ENCODE assay signal across 7 cellular contexts in the genomic region with DNA sequence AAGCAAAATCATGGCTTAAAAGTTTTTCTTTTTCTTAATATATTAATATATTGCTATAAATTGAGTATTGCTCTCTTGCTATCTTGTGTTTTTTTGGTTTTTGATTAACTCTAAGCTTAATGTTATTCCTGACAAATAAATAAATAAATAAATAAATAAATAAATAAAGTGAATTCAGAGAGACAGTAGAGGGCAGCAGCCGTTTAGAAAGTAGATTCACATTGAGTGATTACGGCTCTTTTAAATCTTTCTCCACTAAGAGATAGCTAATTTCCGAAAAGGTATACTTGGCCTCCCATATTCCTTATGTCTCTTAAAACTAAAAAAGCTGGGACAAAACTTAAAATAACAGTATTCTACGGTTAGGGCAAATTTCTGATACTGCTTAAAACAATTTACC.
A peak's percentile ranks its signal among the peaks of the same experiment; 100 is the strongest.
DNase-seq lines count a peak whose midpoint lies in the region; ATAC-seq and TF ChIP-seq lines count a peak whose summit lies in the region.

No MANE protein-coding gene starts in this region.

- no peaks in the 10 kb centered on the region for H3K9me3 ChIP-seq in OCI-LY1 (ENCODE audit: low read length)

- no peaks in the 10 kb centered on the region for H3K79me2 ChIP-seq in OCI-LY1 (ENCODE audit: insufficient read depth, low read length)

- no peaks in the 10 kb centered on the region for H3K9me2 ChIP-seq in OCI-LY1 (ENCODE audit: low read depth, low read length)

- no peak overlapping the region for H3K4me2 ChIP-seq in OCI-LY1 (ENCODE audit: low read length)

- peak; percentile 33 for TF ChIP-seq CTCF in GM12864 (IDR thresholded peaks at IDR 0.05; ENCODE audit: low read depth, low read length, missing control alignments)
- peak; percentile 21 for TF ChIP-seq CTCF in OCI-LY1 (IDR thresholded peaks at IDR 0.05; ENCODE audit: low read length)
- peak; percentile 47 for TF ChIP-seq CTCF in retinal pigment epithelial cell (conservative IDR thresholded peaks at IDR 0.05; ENCODE audit: low read depth, low read length)

- DNase-seq in GM12864 (ENCODE audit: low read depth) (peak; percentile 10), fibroblast of gingiva (ENCODE audit: low read depth) (peak; percentile 53), retinal pigment epithelial cell (ENCODE audit: low read depth) (no peak)
- DNase-seq in stimulated activated naive CD8-positive, alpha-beta T cell treated with anti-CD3 and anti-CD28 coated beads, Interleukin-15, Interleukin-2, amounts not matched to agents 100 U/mL and 50 U/mL, for 24 hours: no peak

- H3K27me3 ChIP-seq in OCI-LY1 (ENCODE audit: insufficient read depth, low read length): no peaks in the 10 kb centered on the region

- H3K4me3 ChIP-seq in GM12864 (ENCODE audit: low read depth, low read length) (no peak overlapping the region), OCI-LY1 (ENCODE audit: low read depth, low read length, poor library complexity, severe bottlenecking) (no peak overlapping the region), retinal pigment epithelial cell (ENCODE audit: low read length) (no peak overlapping the region)

- 0 out of 2 replicates have a peak, but pooled peaks cover 4% of the 10 kb centered on the region for H3F3A ChIP-seq in OCI-LY1 (ENCODE audit: insufficient read depth, low read length)

- H3K4me1 ChIP-seq in OCI-LY1 (ENCODE audit: insufficient read depth, low read length, severe bottlenecking): no peaks in the 10 kb centered on the region

- no peak for ATAC-seq in stimulated activated naive CD8-positive, alpha-beta T cell treated with anti-CD3 and anti-CD28 coated beads, Interleukin-15, Interleukin-2, amounts not matched to agents 100 U/mL and 50 U/mL, for 24 hours
- ATAC-seq in HG03175 (IDR thresholded peaks at IDR 0.05; ENCODE audit: unreplicated experiment): no peak
- ATAC-seq in HG02981 (IDR thresholded peaks at IDR 0.05; ENCODE audit: unreplicated experiment): no peak

- peaks cover 58% of the 10 kb centered on the region for H3K36me3 ChIP-seq in OCI-LY1 (ENCODE audit: insufficient read depth, low read length)

- H3K27ac ChIP-seq in OCI-LY1 (ENCODE audit: low read depth, low read length, poor library complexity, severe bottlenecking): peak overlapping the region; percentile 2

- no peaks in the 10 kb centered on the region for H4K20me1 ChIP-seq in OCI-LY1 (ENCODE audit: insufficient read depth, low read length)

- H2AFZ ChIP-seq in OCI-LY1 (ENCODE audit: low read length): no peak overlapping the region

- no peak overlapping the region for H3K9ac ChIP-seq in OCI-LY1 (ENCODE audit: low read length)

Comparison
In these comparisons a context has a peak if more than half of its experiments do, and no peak if none do; other contexts are left out.
1. DNase-seq: peak in GM12864 (single experiment) and fibroblast of gingiva (single experiment); none in retinal pigment epithelial cell (single experiment) and stimulated activated naive CD8-positive, alpha-beta T cell treated with anti-CD3 and anti-CD28 coated beads, Interleukin-15, Interleukin-2, amounts not matched to agents 100 U/mL and 50 U/mL, for 24 hours (single experiment).
2. Peak in every context shown above with its lines, with median percentiles within 50 percentile points of each other: CTCF ChIP-seq.